25 cellular contexts compared by ENCODE assay signal in the genomic region with DNA sequence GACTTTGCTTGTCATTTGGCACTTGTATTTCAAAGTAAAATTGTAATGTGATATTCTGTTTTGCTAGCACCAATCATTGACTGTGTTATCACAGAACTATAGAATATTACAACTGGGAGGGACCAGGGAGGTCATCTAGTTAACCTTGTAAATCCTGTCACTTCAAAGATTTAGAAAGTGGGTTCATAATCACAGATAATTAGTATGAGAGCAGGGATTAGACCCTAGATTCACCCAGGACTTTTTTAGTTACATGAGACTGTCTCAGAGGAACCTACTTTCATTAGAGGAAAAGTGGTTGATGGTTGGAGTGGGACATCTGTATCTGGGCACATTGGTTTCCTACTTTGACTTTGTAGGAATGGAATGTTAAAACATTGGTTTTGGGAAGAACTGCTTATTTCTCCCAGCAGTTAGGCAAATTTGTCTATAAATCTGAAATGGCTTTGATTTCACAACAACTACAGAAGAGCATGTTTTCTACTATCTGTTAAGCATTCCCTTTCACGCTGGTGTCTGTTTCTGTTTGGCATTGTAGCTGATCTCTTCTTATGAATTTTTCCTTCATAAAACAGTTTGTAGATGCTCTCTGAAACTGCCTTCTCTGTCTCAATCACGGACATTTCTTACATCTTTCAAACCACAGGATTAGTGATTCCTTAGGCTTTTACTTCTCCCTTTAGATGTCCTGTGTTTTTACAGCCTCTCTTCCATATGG.
DNase-seq lines count a peak whose midpoint lies in the region; ATAC-seq and TF ChIP-seq lines count a peak whose summit lies in the region.
"Had no signal": no experiment of that assay in that cellular context is flagged by ENCODE, and none has a peak within 500 bp of the region (broad histone marks: within the 10 kb centered on the region; RNA-seq: fewer than 3 reads in every experiment).

No MANE protein-coding gene starts in this region.

- peaks cover 0 to 5% of the 10 kb centered on the region in 2 donors for H3K4me1 Mint-ChIP-seq in effector memory CD8-positive, alpha-beta T cell (ENCODE audit: low read depth in 2 of 2)
- H3K4me1 Mint-ChIP-seq: CD14-positive monocyte had no signal

- peak overlapping the region in 1 of 2 donors; percentile 42 for H3K27ac Mint-ChIP-seq in effector memory CD8-positive, alpha-beta T cell
- H3K27ac Mint-ChIP-seq: activated naive CD8-positive, alpha-beta T cell treated with anti-CD3 and anti-CD28 coated beads, Interleukin-2, amount 10 ng/mL, durations not matched to agents 7 days and 5 days had no signal

- peak overlapping the region; percentile 48 for H3K27ac ChIP-seq in cardiac muscle cell
- H3K27ac ChIP-seq in VCaP = 0 out of 2 replicates have a peak overlapping the region, but pooled peaks have one; percentile 10
- H3K27ac ChIP-seq: A549, foreskin keratinocyte, RWPE1 had no signal

- no peak overlapping the region for H3K4me3 Mint-ChIP-seq in effector memory CD8-positive, alpha-beta T cell
- H3K4me3 Mint-ChIP-seq: activated naive CD8-positive, alpha-beta T cell treated with anti-CD3 and anti-CD28 coated beads, Interleukin-2, amount 10 ng/mL, durations not matched to agents 7 days and 5 days; CD14-positive monocyte had no signal

- H3K36me3 ChIP-seq in cardiac muscle cell = peaks cover 30% of the 10 kb centered on the region

- H3K4me3 ChIP-seq in cardiac muscle cell (no peak overlapping the region), fibroblast of villous mesenchyme (ENCODE audit: low read depth, low read length) (no peak overlapping the region)
- H3K4me3 ChIP-seq: A549 had no signal

- no peaks in the 10 kb centered on the region for H3K4me1 ChIP-seq in cardiac muscle cell (ENCODE audit: low read depth)
- H3K4me1 ChIP-seq: A549, foreskin keratinocyte had no signal

- intact Hi-C loops in Right ventricle myocardium inferior (cut with DNase I) = loop anchor here (10.0 kb wide), 1 partner anchor 92 kb away; no protein-coding TSS in a partner anchor

- no peaks in the 10 kb centered on the region for H3K27me3 ChIP-seq in cardiac muscle cell
- H3K27me3 ChIP-seq: foreskin keratinocyte had no signal

- H3K9me3 ChIP-seq in cardiac muscle cell (ENCODE audit: low read depth) = no peaks in the 10 kb centered on the region
- H3K9me3 ChIP-seq: A549 had no signal

- DNase-seq in cardiac muscle cell (ENCODE audit: low read depth in 1 of 2, low spot score in 1 of 2) (no peak), Right ventricle myocardium inferior (ENCODE audit: missing footprints) (no peak), fibroblast of villous mesenchyme (ENCODE audit: low read depth) (peak; percentile 79), NCI-H2196 treated with DMSO at 0.1 percent for 48 hours (lab: John Stamatoyannopoulos, UW; ENCODE audit: unreplicated experiment) (no peak), GM13977 (ENCODE audit: low spot score) (no peak)
- DNase-seq in activated T-cell treated with anti-CD3 and anti-CD28 coated beads, Interleukin-2, amount 50 U/mL, for 48 hours = no peak
- DNase-seq in effector memory CD8-positive, alpha-beta T cell = no peak
- DNase-seq: activated CD4-positive, CD25-positive, alpha-beta regulatory T cell treated with anti-CD3 and anti-CD28 coated beads, Interleukin-2, amount 50 U/mL, for 72 hours; activated CD8-positive, alpha-beta memory T cell treated with anti-CD3 and anti-CD28 coated beads for 24 hours; activated naive CD8-positive, alpha-beta T cell treated with anti-CD3 and anti-CD28 coated beads, Interleukin-2, amount 10 ng/mL, durations not matched to agents 7 days and 5 days; cortex of kidney; DMS153; foreskin keratinocyte; hippocampal formation; islet precursor cell; NCI-H1048; NCI-H1930; occipital lobe; retina; stimulated activated CD4-positive, alpha-beta T cell treated with anti-CD3 and anti-CD28 coated beads, Interleukin-12 subunit alpha, Interleukin-12 subunit beta, amount 100 ng/mL, for 4 hours; substantia nigra had no signal

- peaks cover 22% of the 10 kb centered on the region for H3K36me3 Mint-ChIP-seq in effector memory CD8-positive, alpha-beta T cell (ENCODE audit: insufficient read depth)

- TF ChIP-seq CTCF in cardiac muscle cell (IDR thresholded peaks at IDR 0.05; ENCODE audit: low read depth, low read length) (no peak), VCaP (conservative IDR thresholded peaks at IDR 0.05) (no peak), fibroblast of villous mesenchyme (IDR thresholded peaks at IDR 0.05; ENCODE audit: insufficient read depth, low read depth, low read length) (no peak), GM13977 (IDR thresholded peaks at IDR 0.05; ENCODE audit: extremely low read depth, insufficient read depth, missing control alignments) (no peak)

- no peaks in the 10 kb centered on the region for H3K9me3 Mint-ChIP-seq in effector memory CD8-positive, alpha-beta T cell
- H3K9me3 Mint-ChIP-seq: activated naive CD8-positive, alpha-beta T cell treated with anti-CD3 and anti-CD28 coated beads, Interleukin-2, amount 10 ng/mL, durations not matched to agents 7 days and 5 days; CD14-positive monocyte had no signal

- H3K27me3 Mint-ChIP-seq in effector memory CD8-positive, alpha-beta T cell = no peaks in the 10 kb centered on the region
- H3K27me3 Mint-ChIP-seq: activated naive CD8-positive, alpha-beta T cell treated with anti-CD3 and anti-CD28 coated beads, Interleukin-2, amount 10 ng/mL, durations not matched to agents 7 days and 5 days had no signal

- ATAC-seq in Right ventricle myocardium inferior = no peak
- ATAC-seq in effector memory CD8-positive, alpha-beta T cell (replicated peaks) = no peak
- ATAC-seq: A549, foreskin keratinocyte had no signal

- in situ Hi-C loops in GM13977 (cut with MboI; ENCODE audit: low pct_unique_long_range_greater_than_20kb, low sequenced_read_pairs, unreplicated experiment) = no loop called here
